In genomic region chr2:161136696-161137324, GRCh38 we compare ENCODE assay signal across 8 cellular contexts. TPM values are rescaled to one million over a fixed set of nuclear protein-coding genes. Genes with fewer than 3 reads are reported as not detected.
A peak's percentile ranks its signal among the peaks of the same experiment; 100 is the strongest.
DNase-seq lines count a peak whose midpoint lies in the region; ATAC-seq and TF ChIP-seq lines count a peak whose summit lies in the region.

No MANE protein-coding gene starts in this region.

- TF ChIP-seq CTCF in fibroblast of pulmonary artery (IDR thresholded peaks at IDR 0.05; ENCODE audit: low read length, missing control alignments), result no peak

- H3K4me3 ChIP-seq in fibroblast of pulmonary artery (replicated peaks; ENCODE audit: low read depth, low read length), result peak overlapping the region; percentile 29

- peak; percentile 88 for ATAC-seq in GM18870 (IDR thresholded peaks at IDR 0.05; ENCODE audit: unreplicated experiment)
- peak; percentile 83 for ATAC-seq in HG03066 (IDR thresholded peaks at IDR 0.05; ENCODE audit: low read depth, unreplicated experiment)

- DNase-seq in AG20443 (ENCODE audit: low spot score) (peak; percentile 14), T follicular helper cell (ENCODE audit: low read depth) (peak; percentile 26), fibroblast of pulmonary artery (ENCODE audit: low read depth) (peak; percentile 75), renal cortical epithelial cell (ENCODE audit: low read depth) (peak; percentile 85), NCI-H1694 treated with DMSO at 0.1 percent for 48 hours (lab: John Stamatoyannopoulos, UW) (no peak), GM03348 (ENCODE audit: low spot score) (no peak)

RNA-seq across cellular contexts. Expression of gene TANK, which starts 23.4 kb away (rescaled TPM):
- total RNA-seq in renal cortical epithelial cell, result 98.2 and 123 TPM in 2 replicates

Comparison
In these comparisons a context has a peak if more than half of its experiments do, and no peak if none do; other contexts are left out.
1. DNase-seq: peak in AG20443 (single experiment), T follicular helper cell (single experiment), fibroblast of pulmonary artery (single experiment) and renal cortical epithelial cell (single experiment); none in NCI-H1694 treated with DMSO at 0.1 percent for 48 hours (single experiment) and GM03348 (single experiment).